12 cellular contexts compared by ENCODE assay signal in the genomic region with DNA sequence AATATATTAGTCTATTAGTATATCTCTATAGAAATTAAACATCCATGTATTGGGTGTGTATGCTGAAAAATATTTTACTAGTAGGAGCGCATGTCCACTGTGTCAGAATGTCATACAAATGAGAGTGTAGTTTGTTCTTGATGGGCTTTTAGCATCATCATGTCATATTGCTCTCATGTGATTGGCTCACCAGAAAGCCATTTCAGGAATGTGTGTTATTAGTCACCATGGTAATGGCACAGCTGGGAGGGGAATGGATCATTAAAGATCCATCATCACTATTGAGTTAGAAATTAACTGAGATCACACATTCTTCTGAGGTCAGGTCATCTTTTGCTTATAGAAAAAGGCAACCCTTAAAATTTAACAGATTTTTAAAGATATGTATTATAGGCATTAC.
A peak's percentile ranks its signal among the peaks of the same experiment; 100 is the strongest.
DNase-seq lines count a peak whose midpoint lies in the region; FAIRE-seq and TF ChIP-seq lines count a peak whose summit lies in the region.
"Had no signal": no experiment of that assay in that cellular context is flagged by ENCODE, and none has a peak within 500 bp of the region (broad histone marks: within the 10 kb centered on the region; RNA-seq: fewer than 3 reads in every experiment).

No MANE protein-coding gene starts in this region.

- CTCF ChIA-PET in RWPE1 (lab: Yijun Ruan, JAX), result interaction anchor here (0.6 kb wide), 1 partner anchor 24 kb away, joined by 5 read pairs; no protein-coding TSS in a partner anchor

- FAIRE-seq in urothelium cell line (lab: Jason Lieb, UNC), result no peak
- FAIRE-seq: A204.1 had no signal

- no peaks in the 10 kb centered on the region for H3K36me3 ChIP-seq in WERI-Rb-1
- H3K36me3 ChIP-seq: thoracic aorta had no signal

- no peak overlapping the region for H3K4me3 ChIP-seq in WERI-Rb-1 (ENCODE audit: low read depth, low read length)
- H3K4me3 ChIP-seq: thoracic aorta had no signal

- TF ChIP-seq CTCF in RWPE1 (conservative IDR thresholded peaks at IDR 0.05; ENCODE audit: low read depth) (no peak), WERI-Rb-1 (IDR thresholded peaks at IDR 0.05; ENCODE audit: low read depth, low read length) (no peak)

- no peaks in the 10 kb centered on the region for H3K9me3 ChIP-seq in WERI-Rb-1 (ENCODE audit: severe bottlenecking)
- H3K9me3 ChIP-seq: thoracic aorta had no signal

- POLR2A ChIA-PET in RWPE1 (lab: Yijun Ruan, JAX; ENCODE audit: low non-redundant PET), result no interaction called here

- DNase-seq in NCI-H748 (lab: John Stamatoyannopoulos, UW; ENCODE audit: unreplicated experiment), result peak; percentile 64
- DNase-seq in NCI-H748 treated with DMSO at 0.1 percent for 48 hours (lab: John Stamatoyannopoulos, UW), result no peak
- DNase-seq in RWPE1 (ENCODE audit: low spot score), result peak; percentile 36
- DNase-seq in fibroblast of peridontal ligament (ENCODE audit: extremely low read depth), result peak; percentile 34
- DNase-seq in urothelium cell line (ENCODE audit: low spot score), result peak; percentile 3
- no peak for DNase-seq in SHP77 (lab: John Stamatoyannopoulos, UW)
- no peak for DNase-seq in WERI-Rb-1
- DNase-seq in activated effector memory CD4-positive, alpha-beta T cell treated with anti-CD3 and anti-CD28 coated beads, Interleukin-2, amount 50 U/mL, for 16 hours, result no peak
- DNase-seq: NCI-H187 treated with DMSO at 0.1 percent for 48 hours, posterior cingulate gyrus had no signal

- peaks cover 2% of the 10 kb centered on the region for H3K27me3 ChIP-seq in WERI-Rb-1 (ENCODE audit: insufficient read depth, low read depth, severe bottlenecking)

- H3K27ac ChIP-seq in RWPE1, result no peak overlapping the region
- H3K27ac ChIP-seq in WERI-Rb-1, result no peak overlapping the region
- H3K27ac ChIP-seq: thoracic aorta had no signal

Comparison
In these comparisons a context has a peak if more than half of its experiments do, and no peak if none do; other contexts are left out.
1. DNase-seq: peak in NCI-H748 (single experiment), RWPE1 (single experiment), fibroblast of peridontal ligament (single experiment) and urothelium cell line (single experiment); none in NCI-H748 treated with DMSO at 0.1 percent for 48 hours (single experiment), SHP77 (0 of 2), WERI-Rb-1 (single experiment) and activated effector memory CD4-positive, alpha-beta T cell treated with anti-CD3 and anti-CD28 coated beads, Interleukin-2, amount 50 U/mL, for 16 hours (single experiment).